In genomic region chr1:248825909-248826760, GRCh38 we compare ENCODE assay signal across 1 cellular context.
TF ChIP-seq lines count a peak whose summit lies in the region.

Gene SH3BP5L (minus strand): TSS chr1:248825915. CDS start chr1:248824935, 980 bp downstream.

TF ChIP-seq in GM12878, 131 proteins besides CTCF, POLR2A, EP300 and RAD21 (continued from another document):
- TF ChIP-seq ZNF687 (IDR thresholded peaks at IDR 0.05) (peak; percentile 83), BCLAF1 (IDR thresholded peaks at IDR 0.05) (no peak), ESRRA (IDR thresholded peaks at IDR 0.05; ENCODE audit: low read length) (peak; percentile 63; the same call in 1 of the 2 replicates), PAX5 (IDR thresholded peaks at IDR 0.05; ENCODE audit: borderline replicate concordance, low read depth, low read length) (no peak), NFIC (IDR thresholded peaks at IDR 0.05; ENCODE audit: low read depth, low read length) (no peak; the same call in 1 of the 2 replicates)
TF ChIP-seq in GM12878: peak in this region for 54.
